1 cellular context compared by ENCODE assay signal in the genomic region with DNA sequence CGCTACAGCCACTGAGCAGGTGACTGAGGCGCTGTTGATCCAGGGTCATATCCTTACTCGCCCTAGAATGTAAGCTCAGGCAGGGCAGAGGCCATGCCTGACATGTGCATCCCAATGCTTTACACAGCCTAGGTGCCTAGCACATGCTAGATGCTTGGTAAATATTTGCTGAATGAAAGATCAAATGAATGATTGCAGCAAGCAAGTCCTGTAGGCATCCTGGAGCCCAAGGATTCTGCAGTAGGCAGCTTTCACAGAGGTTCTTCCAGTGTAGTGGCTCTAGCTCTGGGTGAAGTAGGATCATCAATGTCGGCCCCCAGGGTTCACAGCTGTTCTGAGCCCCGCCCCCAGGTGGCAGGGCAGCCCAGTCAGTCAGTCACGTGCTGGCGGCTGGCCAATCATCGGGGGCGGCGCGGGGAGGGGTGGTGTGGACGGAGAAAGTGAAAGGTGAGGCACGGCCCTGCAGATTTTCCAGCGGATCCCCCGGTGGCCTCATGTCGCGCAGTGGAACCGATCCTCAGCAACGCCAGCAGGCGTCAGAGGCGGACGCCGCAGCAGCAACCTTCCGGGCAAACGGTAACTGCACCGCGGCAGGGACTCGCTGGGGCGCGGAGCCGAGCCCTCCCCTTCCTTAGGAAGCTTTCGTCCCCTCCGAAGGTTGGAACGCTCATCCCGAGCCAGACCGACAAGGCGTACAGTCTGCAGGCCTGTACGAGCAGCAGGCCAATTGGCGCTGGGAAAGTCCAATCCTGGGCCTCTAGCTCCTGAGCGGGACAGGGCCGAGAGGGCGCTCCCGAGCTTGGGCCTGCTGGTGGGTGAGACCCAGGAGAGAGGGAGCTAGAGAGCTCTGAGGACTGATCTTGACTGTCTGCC.
TF ChIP-seq lines count a peak whose summit lies in the region.

Gene GALT, plus strand, starts transcription at position 465 of the 873 bp plus-strand sequence. Its CDS starts 30 bp downstream, at position 495.

TF ChIP-seq in K562, 482 proteins besides CTCF, POLR2A, EP300 and RAD21 (continued from another document and continues in another):
- TF ChIP-seq MAZ (CRISPR knock-in tag; conservative IDR thresholded peaks at IDR 0.05 in 1 of 2, IDR thresholded peaks at IDR 0.05 in 1 of 2) (peak; percentile 50 to 74; a peak in 3 of 4 replicates), SIRT6 (IDR thresholded peaks at IDR 0.05; ENCODE audit: low read depth, low read length) (no peak), MLX (CRISPR knock-in tag; conservative IDR thresholded peaks at IDR 0.05) (no peak), ZNF146 (CRISPR knock-in tag; IDR thresholded peaks at IDR 0.05; ENCODE audit: unreplicated experiment) (no peak), MYC (IDR thresholded peaks at IDR 0.05; ENCODE audit: low read depth, low read length) (peak; percentile 70), MYC (CRISPR knock-in tag; IDR thresholded peaks at IDR 0.05; ENCODE audit: borderline replicate concordance, low read depth) (no peak), HDGF (IDR thresholded peaks at IDR 0.05) (no peak), BDP1 (IDR thresholded peaks at IDR 0.05; ENCODE audit: insufficient read depth, insufficient read length) (no peak), ASH1L (IDR thresholded peaks at IDR 0.05; ENCODE audit: borderline replicate concordance, low read depth, partially characterized antibody) (no peak), SUPT5H (IDR thresholded peaks at IDR 0.05) (peak; percentile 57; the same call in 1 of the 2 replicates), POLR3A (IDR thresholded peaks at IDR 0.05; ENCODE audit: borderline replicate concordance, extremely low read depth, insufficient read depth, insufficient read length) (no peak), ZNF212 (CRISPR knock-in tag; IDR thresholded peaks at IDR 0.05) (no peak), ZNF76 (CRISPR knock-in tag; IDR thresholded peaks at IDR 0.05; ENCODE audit: borderline replicate concordance) (no peak), HIVEP1 (CRISPR knock-in tag; IDR thresholded peaks at IDR 0.05) (no peak), HCFC1 (IDR thresholded peaks at IDR 0.05; ENCODE audit: low read depth, low read length) (no peak; the same call in 1 of the 2 replicates), EGR1 (conservative IDR thresholded peaks at IDR 0.05) (peak; percentile 55), ZNF197 (CRISPR knock-in tag; IDR thresholded peaks at IDR 0.05; ENCODE audit: low read depth) (no peak), ZNF12 (CRISPR knock-in tag; IDR thresholded peaks at IDR 0.05) (no peak), ZNF589 (CRISPR knock-in tag; IDR thresholded peaks at IDR 0.05; ENCODE audit: low read depth) (no peak), SP1 (CRISPR knock-in tag; IDR thresholded peaks at IDR 0.05) (0 out of 2 replicates have a peak, but pooled peaks have one; percentile 26), FOXM1 (IDR thresholded peaks at IDR 0.05; ENCODE audit: low read depth) (no peak), FOXM1 (CRISPR knock-in tag; IDR thresholded peaks at IDR 0.05; ENCODE audit: low read depth) (0 out of 2 replicates have a peak, but pooled peaks have one; percentile 43), ZNF311 (CRISPR knock-in tag; IDR thresholded peaks at IDR 0.05) (no peak), ZBED1 (IDR thresholded peaks at IDR 0.05) (no peak), ZNF609 (CRISPR knock-in tag; IDR thresholded peaks at IDR 0.05; ENCODE audit: borderline replicate concordance) (no peak), ZBTB1 (CRISPR knock-in tag; IDR thresholded peaks at IDR 0.05; ENCODE audit: borderline replicate concordance, low read depth) (no peak), CBFB (CRISPR knock-in tag; IDR thresholded peaks at IDR 0.05) (no peak), TFAM (CRISPR knock-in tag; conservative IDR thresholded peaks at IDR 0.05) (no peak), TAF7 (tag; IDR thresholded peaks at IDR 0.05) (no peak), HDAC6 (IDR thresholded peaks at IDR 0.05; ENCODE audit: low read depth, low read length) (no peak), MYBL2 (IDR thresholded peaks at IDR 0.05; ENCODE audit: low read depth) (no peak), MYBL2 (CRISPR knock-in tag; IDR thresholded peaks at IDR 0.05; ENCODE audit: borderline replicate concordance) (no peak), ARID2 (IDR thresholded peaks at IDR 0.05) (no peak), ESRRA (IDR thresholded peaks at IDR 0.05; ENCODE audit: borderline replicate concordance, low read depth) (no peak), RNF2 (IDR thresholded peaks at IDR 0.05) (no peak), E2F6 (IDR thresholded peaks at IDR 0.05; ENCODE audit: borderline replicate concordance in 1 of 2, extremely low read depth in 1 of 2, insufficient read depth in 1 of 2, insufficient read length in 1 of 2, low read depth in 1 of 2, low read length in 1 of 2, poor library complexity in 1 of 2, severe bottlenecking in 1 of 2) (peak in 1 of 2 experiments; percentile 66), ZNF764 (CRISPR knock-in tag; IDR thresholded peaks at IDR 0.05; ENCODE audit: low read depth) (no peak), HMG20A (CRISPR knock-in tag; conservative IDR thresholded peaks at IDR 0.05) (no peak), MXD1 (CRISPR knock-in tag; IDR thresholded peaks at IDR 0.05; ENCODE audit: borderline replicate concordance, poor library complexity, severe bottlenecking) (no peak), ZHX1 (conservative IDR thresholded peaks at IDR 0.05; ENCODE audit: low read length) (no peak), BHLHE40 (IDR thresholded peaks at IDR 0.05; ENCODE audit: low read length) (peak; percentile 92), KDM2B (CRISPR knock-in tag; IDR thresholded peaks at IDR 0.05) (no peak), EWSR1 (IDR thresholded peaks at IDR 0.05; ENCODE audit: borderline replicate concordance, low read depth, partially characterized antibody) (no peak)
- TF ChIP-seq, protein P1, sequence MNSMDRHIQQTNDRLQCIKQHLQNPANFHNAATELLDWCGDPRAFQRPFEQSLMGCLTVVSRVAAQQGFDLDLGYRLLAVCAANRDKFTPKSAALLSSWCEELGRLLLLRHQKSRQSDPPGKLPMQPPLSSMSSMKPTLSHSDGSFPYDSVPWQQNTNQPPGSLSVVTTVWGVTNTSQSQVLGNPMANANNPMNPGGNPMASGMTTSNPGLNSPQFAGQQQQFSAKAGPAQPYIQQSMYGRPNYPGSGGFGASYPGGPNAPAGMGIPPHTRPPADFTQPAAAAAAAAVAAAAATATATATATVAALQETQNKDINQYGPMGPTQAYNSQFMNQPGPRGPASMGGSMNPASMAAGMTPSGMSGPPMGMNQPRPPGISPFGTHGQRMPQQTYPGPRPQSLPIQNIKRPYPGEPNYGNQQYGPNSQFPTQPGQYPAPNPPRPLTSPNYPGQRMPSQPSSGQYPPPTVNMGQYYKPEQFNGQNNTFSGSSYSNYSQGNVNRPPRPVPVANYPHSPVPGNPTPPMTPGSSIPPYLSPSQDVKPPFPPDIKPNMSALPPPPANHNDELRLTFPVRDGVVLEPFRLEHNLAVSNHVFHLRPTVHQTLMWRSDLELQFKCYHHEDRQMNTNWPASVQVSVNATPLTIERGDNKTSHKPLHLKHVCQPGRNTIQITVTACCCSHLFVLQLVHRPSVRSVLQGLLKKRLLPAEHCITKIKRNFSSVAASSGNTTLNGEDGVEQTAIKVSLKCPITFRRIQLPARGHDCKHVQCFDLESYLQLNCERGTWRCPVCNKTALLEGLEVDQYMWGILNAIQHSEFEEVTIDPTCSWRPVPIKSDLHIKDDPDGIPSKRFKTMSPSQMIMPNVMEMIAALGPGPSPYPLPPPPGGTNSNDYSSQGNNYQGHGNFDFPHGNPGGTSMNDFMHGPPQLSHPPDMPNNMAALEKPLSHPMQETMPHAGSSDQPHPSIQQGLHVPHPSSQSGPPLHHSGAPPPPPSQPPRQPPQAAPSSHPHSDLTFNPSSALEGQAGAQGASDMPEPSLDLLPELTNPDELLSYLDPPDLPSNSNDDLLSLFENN (IDR thresholded peaks at IDR 0.05; ENCODE audit: low read depth in 2 of 2, low read length in 2 of 2), result no peak
- TF ChIP-seq, protein P2, sequence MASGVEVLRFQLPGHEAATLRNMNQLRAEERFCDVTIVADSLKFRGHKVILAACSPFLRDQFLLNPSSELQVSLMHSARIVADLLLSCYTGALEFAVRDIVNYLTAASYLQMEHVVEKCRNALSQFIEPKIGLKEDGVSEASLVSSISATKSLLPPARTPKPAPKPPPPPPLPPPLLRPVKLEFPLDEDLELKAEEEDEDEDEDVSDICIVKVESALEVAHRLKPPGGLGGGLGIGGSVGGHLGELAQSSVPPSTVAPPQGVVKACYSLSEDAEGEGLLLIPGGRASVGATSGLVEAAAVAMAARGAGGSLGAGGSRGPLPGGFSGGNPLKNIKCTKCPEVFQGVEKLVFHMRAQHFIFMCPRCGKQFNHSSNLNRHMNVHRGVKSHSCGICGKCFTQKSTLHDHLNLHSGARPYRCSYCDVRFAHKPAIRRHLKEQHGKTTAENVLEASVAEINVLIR (CRISPR knock-in tag; IDR thresholded peaks at IDR 0.05), result no peak
- TF ChIP-seq, protein P3, sequence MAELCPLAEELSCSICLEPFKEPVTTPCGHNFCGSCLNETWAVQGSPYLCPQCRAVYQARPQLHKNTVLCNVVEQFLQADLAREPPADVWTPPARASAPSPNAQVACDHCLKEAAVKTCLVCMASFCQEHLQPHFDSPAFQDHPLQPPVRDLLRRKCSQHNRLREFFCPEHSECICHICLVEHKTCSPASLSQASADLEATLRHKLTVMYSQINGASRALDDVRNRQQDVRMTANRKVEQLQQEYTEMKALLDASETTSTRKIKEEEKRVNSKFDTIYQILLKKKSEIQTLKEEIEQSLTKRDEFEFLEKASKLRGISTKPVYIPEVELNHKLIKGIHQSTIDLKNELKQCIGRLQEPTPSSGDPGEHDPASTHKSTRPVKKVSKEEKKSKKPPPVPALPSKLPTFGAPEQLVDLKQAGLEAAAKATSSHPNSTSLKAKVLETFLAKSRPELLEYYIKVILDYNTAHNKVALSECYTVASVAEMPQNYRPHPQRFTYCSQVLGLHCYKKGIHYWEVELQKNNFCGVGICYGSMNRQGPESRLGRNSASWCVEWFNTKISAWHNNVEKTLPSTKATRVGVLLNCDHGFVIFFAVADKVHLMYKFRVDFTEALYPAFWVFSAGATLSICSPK (IDR thresholded peaks at IDR 0.05; ENCODE audit: borderline replicate concordance), result no peak
